In genomic region chr7:147833981-147834380, GRCh38 we compare ENCODE assay signal across 16 cellular contexts.
DNase-seq lines count a peak whose midpoint lies in the region; ATAC-seq and TF ChIP-seq lines count a peak whose summit lies in the region.
"Had no signal": no experiment of that assay in that cellular context is flagged by ENCODE, and none has a peak within 500 bp of the region (broad histone marks: within the 10 kb centered on the region; RNA-seq: fewer than 3 reads in every experiment).

No MANE protein-coding gene starts in this region.

- H3K18ac ChIP-seq in neuronal stem cell (ENCODE audit: low read length) = no peak overlapping the region

- POLR2A ChIA-PET in PC-3 (lab: Charles Lee; ENCODE audit: unreplicated experiment) = no interaction called here

- ATAC-seq in PC-3 (no peak), HG02610 (IDR thresholded peaks at IDR 0.05; ENCODE audit: unreplicated experiment) (no peak)

- DNase-seq in PC-3 = no peak
- DNase-seq in globus pallidus (ENCODE audit: low spot score) = peak; percentile 58
- DNase-seq in neuronal stem cell (ENCODE audit: low spot score) = no peak
- no peak for DNase-seq in NCI-H774 (lab: John Stamatoyannopoulos, UW)
- no peak for DNase-seq in NCI-H526 (lab: John Stamatoyannopoulos, UW)
- DNase-seq: CD4-positive, CD25-positive, alpha-beta regulatory T cell; KG1; MG63; NCI-H1105 treated with DMSO at 0.1 percent for 48 hours; NCI-H2029 treated with DMSO at 0.1 percent for 48 hours; NCI-H446 treated with DMSO at 0.1 percent for 48 hours; NCI-H526 treated with DMSO at 0.1 percent for 48 hours had no signal

- H3K9me3 ChIP-seq in PC-3 (ENCODE audit: low read length) (no peaks in the 10 kb centered on the region), neuronal stem cell (replicated peaks in 1 of 2; ENCODE audit: control insufficient read depth in 2 of 2, insufficient read depth in 1 of 2, low read depth in 1 of 2, low read length in 2 of 2) (no peaks in the 10 kb centered on the region)
- H3K9me3 ChIP-seq: MG63, SJCRH30 had no signal

- H3K9me2 ChIP-seq in PC-3 (replicated peaks; ENCODE audit: low read length) = no peaks in the 10 kb centered on the region

- H3K4me3 ChIP-seq in PC-3 (ENCODE audit: low read length) (no peak overlapping the region), neuronal stem cell (ENCODE audit: low read length in 2 of 2) (no peak overlapping the region)
- H3K4me3 ChIP-seq: BLaER1, MG63 had no signal

- H2BK15ac ChIP-seq in neuronal stem cell (ENCODE audit: low read length) = no peak overlapping the region

- no peak overlapping the region for H3K14ac ChIP-seq in neuronal stem cell (ENCODE audit: low read length)

- no peaks in the 10 kb centered on the region for H3K79me2 ChIP-seq in PC-3 (ENCODE audit: low read length)

- no peak overlapping the region for H3K4me2 ChIP-seq in PC-3 (ENCODE audit: low read length)
- H3K4me2 ChIP-seq in neuronal stem cell (ENCODE audit: insufficient read depth, low read length, poor library complexity, severe bottlenecking) = no peak overlapping the region
- H3K4me2 ChIP-seq: BLaER1 had no signal

- H2AFZ ChIP-seq in PC-3 (ENCODE audit: low read length) (0 out of 2 replicates have a peak overlapping the region, but pooled peaks have one; percentile 37), neuronal stem cell (ENCODE audit: low read length) (peak overlapping the region; percentile 17)

- BruUV-seq in PC-3 (replicated peaks; lab: Mats Ljungman, UMichigan) = no TSS peak

- H3K9ac ChIP-seq in PC-3 (ENCODE audit: low read length) = no peak overlapping the region
- H3K9ac ChIP-seq in neuronal stem cell (ENCODE audit: low read depth, low read length, poor library complexity) = no peak overlapping the region
- H3K9ac ChIP-seq: BLaER1 had no signal

- H4K8ac ChIP-seq in neuronal stem cell (ENCODE audit: low read depth, low read length) = no peak overlapping the region

- H4K91ac ChIP-seq in neuronal stem cell (ENCODE audit: low read depth, low read length, poor library complexity) = no peak overlapping the region

- intact Hi-C loops in PC-3 (cut with micrococcal nuclease) = no loop called here

- H3K27me3 ChIP-seq in PC-3 (ENCODE audit: low read length) (no peaks in the 10 kb centered on the region), neuronal stem cell (ENCODE audit: control insufficient read depth in 3 of 3, insufficient read depth in 3 of 3, low read depth in 1 of 3, low read length in 3 of 3) (no peaks in the 10 kb centered on the region)
- H3K27me3 ChIP-seq: BLaER1, MG63, SJCRH30 had no signal

- no CpG with 5 or more reads among the region's 1 CpG for WGBS in neuronal stem cell (ENCODE audit: extremely low coverage in 2 of 2, insufficient read length in 2 of 2, insufficient replicate concordance in 1 of 2), 2 donors

- no peaks in the 10 kb centered on the region for H3K4me1 ChIP-seq in PC-3 (ENCODE audit: insufficient read depth, low read length)
- no peaks in the 10 kb centered on the region for H3K4me1 ChIP-seq in neuronal stem cell (ENCODE audit: control insufficient read depth in 2 of 2, insufficient read depth in 1 of 2, low read depth in 1 of 2, low read length in 2 of 2)
- H3K4me1 ChIP-seq: BLaER1, SJCRH30 had no signal

- H4K20me1 ChIP-seq in PC-3 (ENCODE audit: low read length) = no peaks in the 10 kb centered on the region
- H4K20me1 ChIP-seq: BLaER1 had no signal

- no peak overlapping the region for H2AK5ac ChIP-seq in neuronal stem cell (ENCODE audit: low read depth, low read length)

- H2BK120ac ChIP-seq in neuronal stem cell (ENCODE audit: low read depth, low read length) = no peak overlapping the region

- H2BK12ac ChIP-seq in neuronal stem cell (ENCODE audit: low read length) = no peak overlapping the region

- no peak overlapping the region for H2BK5ac ChIP-seq in neuronal stem cell (ENCODE audit: low read length)

- H3F3A ChIP-seq in PC-3 (ENCODE audit: low read length, unreplicated experiment) = no peaks in the 10 kb centered on the region

- H3K79me1 ChIP-seq in neuronal stem cell (ENCODE audit: low read depth, low read length) = no peaks in the 10 kb centered on the region

- no peak overlapping the region for H3K23ac ChIP-seq in neuronal stem cell (ENCODE audit: low read depth, low read length, poor library complexity)

- no peak overlapping the region for H3K4ac ChIP-seq in neuronal stem cell (ENCODE audit: low read length)

- H3K27ac ChIP-seq in PC-3 (ENCODE audit: low read length) (no peak overlapping the region), neuronal stem cell (replicated peaks; ENCODE audit: low read length) (no peak overlapping the region), temporal lobe (ENCODE audit: low read depth, low read length) (peak overlapping the region; percentile 68)
- H3K27ac ChIP-seq: BLaER1, SJCRH30 had no signal

- TF ChIP-seq CTCF in PC-3 (conservative IDR thresholded peaks at IDR 0.05; ENCODE audit: low read depth, low read length) = no peak

- H3K36me3 ChIP-seq in PC-3 (ENCODE audit: low read depth, low read length) (no peaks in the 10 kb centered on the region), neuronal stem cell (replicated peaks in 1 of 2; ENCODE audit: control insufficient read depth in 2 of 2, insufficient read depth in 2 of 2, low read length in 2 of 2) (no peaks in the 10 kb centered on the region)
- H3K36me3 ChIP-seq: BLaER1, MG63, SJCRH30 had no signal

- CTCF ChIA-PET in PC-3 (lab: Charles Lee) = no interaction called here
